Comparison of ENCODE assay signal across 8 cellular contexts in genomic region chr11:64245797-64246623, GRCh38.
DNase-seq lines count a peak whose midpoint lies in the region; ATAC-seq lines count a peak whose summit lies in the region.

No MANE protein-coding gene starts in this region.

- no peaks in the 10 kb centered on the region for H3K9me3 Mint-ChIP-seq in dendritic cell treated with granulocyte-macrophage colony-stimulating factor and Interleukin-4, amounts not matched to agents 40 ng/mL and 50 ng/mL, for 4 days

- peak overlapping the region; percentile 89 for H3K4me3 Mint-ChIP-seq in dendritic cell treated with granulocyte-macrophage colony-stimulating factor and Interleukin-4, amounts not matched to agents 40 ng/mL and 50 ng/mL, for 4 days

- peaks cover 71% of the 10 kb centered on the region for H3K4me1 Mint-ChIP-seq in dendritic cell treated with granulocyte-macrophage colony-stimulating factor and Interleukin-4, amounts not matched to agents 40 ng/mL and 50 ng/mL, for 4 days (ENCODE audit: low read depth)

- intact Hi-C loops in dendritic cell treated with granulocyte-macrophage colony-stimulating factor and Interleukin-4, amounts not matched to agents 40 ng/mL and 50 ng/mL, for 4 days (cut with micrococcal nuclease), result loop anchor here (2.0 kb wide), 1 partner anchor 15 kb away; the partner anchor contains the start of gene DNAJC4

- peak overlapping the region; percentile 92 for H3K27ac Mint-ChIP-seq in dendritic cell treated with granulocyte-macrophage colony-stimulating factor and Interleukin-4, amounts not matched to agents 40 ng/mL and 50 ng/mL, for 4 days

- H3K9ac ChIP-seq in ES-I3 (ENCODE audit: low read depth, low read length), result peak overlapping the region; percentile 86

- peaks cover 51% of the 10 kb centered on the region for H3K36me3 Mint-ChIP-seq in dendritic cell treated with granulocyte-macrophage colony-stimulating factor and Interleukin-4, amounts not matched to agents 40 ng/mL and 50 ng/mL, for 4 days (ENCODE audit: low read depth)

- H3K36me3 ChIP-seq in ES-I3 (ENCODE audit: insufficient read depth, low read length), result no peaks in the 10 kb centered on the region

- no peaks in the 10 kb centered on the region for H3K9me3 ChIP-seq in ES-I3 (ENCODE audit: control insufficient read depth, insufficient read depth, low read length)

- H3K27me3 Mint-ChIP-seq in dendritic cell treated with granulocyte-macrophage colony-stimulating factor and Interleukin-4, amounts not matched to agents 40 ng/mL and 50 ng/mL, for 4 days, result peaks cover 9% of the 10 kb centered on the region

- DNase-seq in NAMALWA (ENCODE audit: low spot score) (peak; percentile 77), medulla oblongata (ENCODE audit: extremely low spot score) (peak; percentile 45), KG1 (lab: John Stamatoyannopoulos, UW) (no peak)
- peak; percentile 87 to 88 for DNase-seq in activated CD4-positive, alpha-beta T cell treated with anti-CD3 and anti-CD28 coated beads for 4 hours
- peak; percentile 71 to 73 for DNase-seq in stimulated activated CD8-positive, alpha-beta memory T cell treated with anti-CD3 and anti-CD28 coated beads, Interleukin-15, amount 100 ng/mL, for 48 hours (ENCODE audit: low read depth in 2 of 2)

- no peak for ATAC-seq in GM18519 (IDR thresholded peaks at IDR 0.05; ENCODE audit: low FRiP score, unreplicated experiment)

- peaks cover 28% of the 10 kb centered on the region for H3K4me1 ChIP-seq in ES-I3 (ENCODE audit: insufficient read depth, low read length)
